ENCODE assay signal across 1 cellular context in the genomic region with DNA sequence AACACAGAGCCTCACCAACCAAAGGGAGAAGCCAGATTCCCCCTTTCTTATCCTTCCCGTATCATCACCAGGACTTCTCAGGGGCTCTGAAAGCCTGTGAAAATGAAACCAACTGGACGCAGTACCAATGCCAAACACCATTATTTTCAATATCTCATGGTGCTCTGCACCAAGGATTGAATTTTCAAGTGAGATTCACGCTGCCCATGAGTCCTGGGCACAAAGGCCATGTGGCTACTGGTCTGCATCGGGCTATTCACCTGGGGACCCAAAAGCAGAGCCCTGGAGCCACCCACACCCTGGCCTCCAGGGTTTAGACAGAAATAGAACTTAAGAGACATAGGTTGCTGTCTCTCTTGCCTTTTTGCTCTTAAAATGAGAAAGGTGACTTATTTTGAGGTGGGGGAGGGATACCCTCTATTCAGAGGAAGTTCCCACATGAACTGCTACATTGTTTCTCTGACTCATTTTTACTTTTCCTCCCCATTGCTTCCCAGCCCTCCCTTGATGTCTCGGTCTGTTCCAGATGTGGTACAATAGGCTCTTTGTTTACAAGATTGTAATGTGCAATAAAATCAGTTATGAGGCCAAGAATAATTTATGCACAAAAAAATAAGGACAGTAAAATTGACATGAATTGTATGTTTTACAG.
TF ChIP-seq lines count a peak whose summit lies in the region.

No MANE protein-coding gene starts in this region.

TF ChIP-seq in WTC11, 78 proteins besides CTCF, POLR2A, EP300 and RAD21 (continued from another document):
- TF ChIP-seq, protein P1, sequence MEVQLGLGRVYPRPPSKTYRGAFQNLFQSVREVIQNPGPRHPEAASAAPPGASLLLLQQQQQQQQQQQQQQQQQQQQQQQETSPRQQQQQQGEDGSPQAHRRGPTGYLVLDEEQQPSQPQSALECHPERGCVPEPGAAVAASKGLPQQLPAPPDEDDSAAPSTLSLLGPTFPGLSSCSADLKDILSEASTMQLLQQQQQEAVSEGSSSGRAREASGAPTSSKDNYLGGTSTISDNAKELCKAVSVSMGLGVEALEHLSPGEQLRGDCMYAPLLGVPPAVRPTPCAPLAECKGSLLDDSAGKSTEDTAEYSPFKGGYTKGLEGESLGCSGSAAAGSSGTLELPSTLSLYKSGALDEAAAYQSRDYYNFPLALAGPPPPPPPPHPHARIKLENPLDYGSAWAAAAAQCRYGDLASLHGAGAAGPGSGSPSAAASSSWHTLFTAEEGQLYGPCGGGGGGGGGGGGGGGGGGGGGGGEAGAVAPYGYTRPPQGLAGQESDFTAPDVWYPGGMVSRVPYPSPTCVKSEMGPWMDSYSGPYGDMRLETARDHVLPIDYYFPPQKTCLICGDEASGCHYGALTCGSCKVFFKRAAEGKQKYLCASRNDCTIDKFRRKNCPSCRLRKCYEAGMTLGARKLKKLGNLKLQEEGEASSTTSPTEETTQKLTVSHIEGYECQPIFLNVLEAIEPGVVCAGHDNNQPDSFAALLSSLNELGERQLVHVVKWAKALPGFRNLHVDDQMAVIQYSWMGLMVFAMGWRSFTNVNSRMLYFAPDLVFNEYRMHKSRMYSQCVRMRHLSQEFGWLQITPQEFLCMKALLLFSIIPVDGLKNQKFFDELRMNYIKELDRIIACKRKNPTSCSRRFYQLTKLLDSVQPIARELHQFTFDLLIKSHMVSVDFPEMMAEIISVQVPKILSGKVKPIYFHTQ (CRISPR knock-in tag; IDR thresholded peaks at IDR 0.05): no peak
